Comparison of ENCODE assay signal across 16 cellular contexts in genomic region chr1:77990629-77991204, GRCh38. TPM values are rescaled to one million over a fixed set of nuclear protein-coding genes. Genes with fewer than 3 reads are reported as not detected.
DNase-seq lines count a peak whose midpoint lies in the region; ATAC-seq, FAIRE-seq and TF ChIP-seq lines count a peak whose summit lies in the region.
"Had no signal": no experiment of that assay in that cellular context is flagged by ENCODE, and none has a peak within 500 bp of the region (broad histone marks: within the 10 kb centered on the region; RNA-seq: fewer than 3 reads in every experiment).

No MANE protein-coding gene starts in this region.

- no peak overlapping the region for H2AFZ ChIP-seq in HepG2 (ENCODE audit: low read length)

- no peak for TF ChIP-seq RAD21 in HepG2 (CRISPR knock-in tag; IDR thresholded peaks at IDR 0.05)

- ATAC-seq in activated CD4-positive, CD25-positive, alpha-beta regulatory T cell treated with anti-CD3 and anti-CD28 coated beads, Interleukin-2, amount 50 U/mL, for 24 hours: peak; percentile 25 to 30
- ATAC-seq in HepG2 (peak; percentile 51; the same call in 2 of the 3 replicates), right lobe of liver (no peak), esophagus mucosa (peak; percentile 71)
- ATAC-seq in CD8-positive, alpha-beta T cell: no peak

- H3K4me3 ChIP-seq in HepG2 (replicated peaks in 1 of 3; ENCODE audit: insufficient read depth in 1 of 3, low read depth in 2 of 3, low read length in 3 of 3) (no peak overlapping the region), right lobe of liver (no peak overlapping the region)
- no peak overlapping the region for H3K4me3 ChIP-seq in CD8-positive, alpha-beta T cell (ENCODE audit: low read depth, low read length)
- H3K4me3 ChIP-seq: BLaER1 had no signal

- H3K79me2 ChIP-seq in HepG2 (ENCODE audit: insufficient read depth, low read length): no peaks in the 10 kb centered on the region

- no peak overlapping the region for H3K4me3 Mint-ChIP-seq in CD8-positive, alpha-beta T cell
- H3K4me3 Mint-ChIP-seq: H9 had no signal

- no peak for DNase-seq in activated CD4-positive, CD25-positive, alpha-beta regulatory T cell treated with anti-CD3 and anti-CD28 coated beads, Interleukin-2, amount 50 U/mL, for 72 hours
- no peak for DNase-seq in HepG2 (ENCODE audit: low spot score)
- DNase-seq in right lobe of liver: no peak
- no peak for DNase-seq in mesenteric fat pad (ENCODE audit: low spot score)
- DNase-seq in CD8-positive, alpha-beta T cell: no peak
- DNase-seq: 8988T, AML-193, DMS53, GF-D8, GOT3, H9, IMR-90 had no signal

- TF ChIP-seq POLR2A in HepG2 (IDR thresholded peaks at IDR 0.05; ENCODE audit: insufficient read depth in 1 of 2, low read depth in 2 of 2, low read length in 2 of 2) (no peak), right lobe of liver (IDR thresholded peaks at IDR 0.05) (no peak)

- intact Hi-C loops in HepG2 (cut with micrococcal nuclease; ENCODE audit: unreplicated experiment) (loop anchor here (2.0 kb wide), 1 partner anchor 14 kb away; the partner anchor contains the start of gene DNAJB4), right lobe of liver (cut with DNase I) (no loop called here)
- intact Hi-C loops in CD8-positive, alpha-beta T cell (cut with DNase I, micrococcal nuclease): no loop called here

- no peak for FAIRE-seq in HepG2 (lab: Jason Lieb, UNC)
- FAIRE-seq: GM18507 had no signal

- CTCF ChIA-PET in HepG2 (lab: Yijun Ruan, JAX; ENCODE audit: low intra/inter-chr PET ratio, low total read pairs): no interaction called here
- CTCF ChIA-PET in CD8-positive, alpha-beta T cell (lab: Charles Lee): interaction anchor here (0.6 kb wide), 1 partner anchor 14 kb away, joined by 3 read pairs; no protein-coding TSS in a partner anchor

- H3K9ac ChIP-seq in HepG2 (ENCODE audit: insufficient read depth, low read depth, low read length): no peak overlapping the region
- H3K9ac ChIP-seq: BLaER1 had no signal

- H3K27me3 ChIP-seq in HepG2 (ENCODE audit: control insufficient read depth in 1 of 2, insufficient read depth in 2 of 2, low read length in 2 of 2) (no peaks in the 10 kb centered on the region), right lobe of liver (no peaks in the 10 kb centered on the region)
- H3K27me3 ChIP-seq in CD8-positive, alpha-beta T cell (ENCODE audit: insufficient read depth, low read length): no peaks in the 10 kb centered on the region
- H3K27me3 ChIP-seq: BLaER1 had no signal

- no peak for TF ChIP-seq CTCF in HepG2 (CRISPR knock-in tag; IDR thresholded peaks at IDR 0.05)
- TF ChIP-seq CTCF in right lobe of liver (IDR thresholded peaks at IDR 0.05): no peak
- TF ChIP-seq CTCF in CD8-positive, alpha-beta T cell (IDR thresholded peaks at IDR 0.05): no peak

- no peak overlapping the region for H3K27ac Mint-ChIP-seq in CD8-positive, alpha-beta T cell

- TF ChIP-seq EP300 in HepG2 (IDR thresholded peaks at IDR 0.05; ENCODE audit: low read depth in 2 of 2, low read length in 2 of 2) (no peak), HepG2 (CRISPR knock-in tag; IDR thresholded peaks at IDR 0.05; ENCODE audit: borderline replicate concordance) (no peak)

- no peaks in the 10 kb centered on the region; the same call in 1 of the 2 replicates for H4K20me1 ChIP-seq in HepG2 (ENCODE audit: insufficient read depth, low read length)
- H4K20me1 ChIP-seq: BLaER1 had no signal

- H3K4me1 ChIP-seq in HepG2 (ENCODE audit: insufficient read depth, low read length) (peaks cover 38% of the 10 kb centered on the region), right lobe of liver (no peaks in the 10 kb centered on the region)
- no peaks in the 10 kb centered on the region for H3K4me1 ChIP-seq in CD8-positive, alpha-beta T cell (ENCODE audit: insufficient read depth, low read length)
- H3K4me1 ChIP-seq: BLaER1 had no signal

- H3K27ac ChIP-seq in HepG2 (ENCODE audit: extremely low read length, insufficient read depth, low read length) (peak overlapping the region; percentile 17), right lobe of liver (no peak overlapping the region)
- no peak overlapping the region for H3K27ac ChIP-seq in CD8-positive, alpha-beta T cell (ENCODE audit: low read depth, low read length)
- H3K27ac ChIP-seq: BLaER1 had no signal

- H3K9me3 ChIP-seq in HepG2 (ENCODE audit: low read length) (no peaks in the 10 kb centered on the region), right lobe of liver (no peaks in the 10 kb centered on the region)
- no peaks in the 10 kb centered on the region for H3K9me3 ChIP-seq in CD8-positive, alpha-beta T cell (ENCODE audit: low read length)

- in situ Hi-C loops in HepG2 (cut with HindIII; ENCODE audit: extremely low pct_ligation_motif_present, low pct_unique_long_range_greater_than_20kb): no loop called here

- H3K36me3 Mint-ChIP-seq in CD8-positive, alpha-beta T cell: peaks cover 16% of the 10 kb centered on the region

- no peaks in the 10 kb centered on the region for H3K27me3 Mint-ChIP-seq in CD8-positive, alpha-beta T cell (ENCODE audit: low read depth)

- POLR2A ChIA-PET in HepG2 (lab: Yijun Ruan, JAX): interaction anchor here (1.1 to 2.5 kb wide), 4 partner anchors 9 to 13 kb away, joined by 3 to 14 read pairs (median 7); partner anchors contain the start of genes DNAJB4 and FUBP1
- POLR2A ChIA-PET in CD8-positive, alpha-beta T cell (lab: Charles Lee): interaction anchor here (1.4 kb wide), 1 partner anchor 12 kb away, joined by 6 read pairs; the partner anchor contains the start of gene FUBP1

- H3K9me3 Mint-ChIP-seq in CD8-positive, alpha-beta T cell: no peaks in the 10 kb centered on the region
- H3K9me3 Mint-ChIP-seq: H9 had no signal

- no TSS peak for BruUV-seq in HepG2 (replicated peaks; lab: Mats Ljungman, UMichigan)

- no peak overlapping the region for H3K4me2 ChIP-seq in HepG2 (ENCODE audit: low read depth, low read length)
- H3K4me2 ChIP-seq: BLaER1 had no signal

- WGBS in HepG2 (ENCODE audit: low lambda C conversion rate): 74% methylated on average over 3 of the region's 3 CpGs
- 93% methylated on average over 3 of the region's 3 CpGs for WGBS in right lobe of liver (ENCODE audit: insufficient coverage, low coverage, low lambda C conversion rate, missing lambda C conversion rate)

- peaks cover 16% of the 10 kb centered on the region for H3K4me1 Mint-ChIP-seq in CD8-positive, alpha-beta T cell (ENCODE audit: low read depth)

- no peaks in the 10 kb centered on the region for H3K36me3 ChIP-seq in HepG2 (replicated peaks in 1 of 2; ENCODE audit: control insufficient read depth in 1 of 2, insufficient read depth in 2 of 2, low read length in 2 of 2)
- no peaks in the 10 kb centered on the region for H3K36me3 ChIP-seq in right lobe of liver
- peaks cover 4% of the 10 kb centered on the region for H3K36me3 ChIP-seq in CD8-positive, alpha-beta T cell (ENCODE audit: insufficient read depth, low read length)

RNA-seq across cellular contexts. Expression of gene FUBP1, which starts 11.8 kb away (rescaled TPM):
- total RNA-seq in HepG2 (2016; rRNA removed; fragmentation: Illumina TruSeq; extraction: Trizol) (166 and 192 TPM in 2 replicates), right lobe of liver (10 to 100 TPM; 21.7 to 38.5 (median 35.6) TPM), esophagus mucosa (41.9 TPM), mesenteric fat pad (93.6 TPM)
- total RNA-seq in HepG2 (2016; cell fraction: cytosol; rRNA removed; fragmentation: Illumina TruSeq; extraction: Trizol; ENCODE audit: low read depth): 14.8 and 18.6 TPM in 2 replicates
- total RNA-seq in HepG2 (2016; cell fraction: insoluble cytoplasmic fraction; rRNA removed; fragmentation: Illumina TruSeq; extraction: Trizol): 164 and 178 TPM in 2 replicates
- 33.3 and 42.9 TPM in 2 replicates for total RNA-seq in HepG2 (2016; cell fraction: membrane; rRNA removed; fragmentation: Illumina TruSeq; extraction: Trizol)
- total RNA-seq in HepG2 (2016; cell fraction: nucleus; rRNA removed; fragmentation: Illumina TruSeq; extraction: Trizol): 243 and 259 TPM in 2 replicates
- polyA plus RNA-seq in HepG2 (2011; rRNA removed): 97.5 and 98.1 TPM in 2 replicates
- polyA plus RNA-seq in HepG2 (2011; cell fraction: cytosol; rRNA removed): 50.6 and 52.7 TPM in 2 replicates
- polyA plus RNA-seq in HepG2 (2011; cell fraction: nucleus; rRNA removed): 159 and 189 TPM in 2 replicates
- polyA plus RNA-seq in HepG2 (2012): 106 and 122 TPM in 2 replicates
- polyA plus RNA-seq in HepG2 (2016; cell fraction: cytosol; fragmentation: Illumina TruSeq; extraction: Trizol; ENCODE audit: low read depth): 6.8 and 8.4 TPM in 2 replicates
- 165 and 171 TPM in 2 replicates for polyA plus RNA-seq in HepG2 (2016; cell fraction: insoluble cytoplasmic fraction; fragmentation: Illumina TruSeq; extraction: Trizol; ENCODE audit: low read depth)
- polyA plus RNA-seq in HepG2 (2016; cell fraction: membrane; fragmentation: Illumina TruSeq; extraction: Trizol; ENCODE audit: low read depth): 18.5 and 22.5 TPM in 2 replicates
- 212 and 220 TPM in 2 replicates for polyA plus RNA-seq in HepG2 (2016; cell fraction: nucleus; fragmentation: Illumina TruSeq; extraction: Trizol; ENCODE audit: insufficient read depth, low read depth)
- polyA minus RNA-seq in HepG2 (2011; rRNA and poly(A)+ RNA removed; ENCODE audit: low replicate concordance): 143 and 421 TPM in 2 replicates
- 53.6 and 56.2 TPM in 2 replicates for polyA minus RNA-seq in HepG2 (2011; cell fraction: cytosol; rRNA and poly(A)+ RNA removed)
- 426 and 458 TPM in 2 replicates for polyA minus RNA-seq in HepG2 (2011; cell fraction: nucleus; rRNA and poly(A)+ RNA removed)
- 100 to 1,000 TPM; 212 to 217 TPM for total RNA-seq in CD8-positive, alpha-beta T cell

RNA-seq across cellular contexts. Expression of gene DNAJB4, which starts 14.0 kb away (rescaled TPM):
- total RNA-seq in HepG2 (2016; rRNA removed; fragmentation: Illumina TruSeq; extraction: Trizol): 18.6 and 25.7 TPM in 2 replicates
- 2.7 and 3.0 TPM in 2 replicates for total RNA-seq in HepG2 (2016; cell fraction: cytosol; rRNA removed; fragmentation: Illumina TruSeq; extraction: Trizol; ENCODE audit: low read depth)
- 16.9 and 25.9 TPM in 2 replicates for total RNA-seq in HepG2 (2016; cell fraction: insoluble cytoplasmic fraction; rRNA removed; fragmentation: Illumina TruSeq; extraction: Trizol)
- 5.7 and 9.7 TPM in 2 replicates for total RNA-seq in HepG2 (2016; cell fraction: membrane; rRNA removed; fragmentation: Illumina TruSeq; extraction: Trizol)
- total RNA-seq in HepG2 (2016; cell fraction: nucleus; rRNA removed; fragmentation: Illumina TruSeq; extraction: Trizol): 14.1 and 15.4 TPM in 2 replicates
- polyA plus RNA-seq in HepG2 (2011; rRNA removed): 3.0 and 4.4 TPM in 2 replicates
- polyA plus RNA-seq in HepG2 (2011; cell fraction: cytosol; rRNA removed): 2.3 and 2.8 TPM in 2 replicates
- 4.2 and 4.7 TPM in 2 replicates for polyA plus RNA-seq in HepG2 (2011; cell fraction: nucleus; rRNA removed)
- 9.3 and 9.6 TPM in 2 replicates for polyA plus RNA-seq in HepG2 (2012)
- polyA plus RNA-seq in HepG2 (2016; cell fraction: cytosol; fragmentation: Illumina TruSeq; extraction: Trizol; ENCODE audit: low read depth): 0.76 and 1.0 TPM in 2 replicates
- 17.4 and 17.8 TPM in 2 replicates for polyA plus RNA-seq in HepG2 (2016; cell fraction: insoluble cytoplasmic fraction; fragmentation: Illumina TruSeq; extraction: Trizol; ENCODE audit: low read depth)
- polyA plus RNA-seq in HepG2 (2016; cell fraction: membrane; fragmentation: Illumina TruSeq; extraction: Trizol; ENCODE audit: low read depth): 2.1 and 2.3 TPM in 2 replicates
- 14.1 and 15.4 TPM in 2 replicates for polyA plus RNA-seq in HepG2 (2016; cell fraction: nucleus; fragmentation: Illumina TruSeq; extraction: Trizol; ENCODE audit: insufficient read depth, low read depth)
- 3.2 and 9.2 TPM in 2 replicates for polyA minus RNA-seq in HepG2 (2011; rRNA and poly(A)+ RNA removed; ENCODE audit: low replicate concordance)
- polyA minus RNA-seq in HepG2 (2011; cell fraction: cytosol; rRNA and poly(A)+ RNA removed): 5.0 and 5.2 TPM in 2 replicates
- polyA minus RNA-seq in HepG2 (2011; cell fraction: nucleus; rRNA and poly(A)+ RNA removed): 15.8 and 16.3 TPM in 2 replicates
- total RNA-seq in right lobe of liver: 10 to 100 TPM; 10.9 to 21.7 (median 14.4) TPM
- 11.3 TPM for total RNA-seq in esophagus mucosa
- 25.2 TPM for total RNA-seq in mesenteric fat pad
- 10 to 100 TPM; 13.3 to 13.4 TPM for total RNA-seq in CD8-positive, alpha-beta T cell

RNA-seq across cellular contexts. Expression of gene GIPC2, which starts 55.0 kb away (rescaled TPM):
- total RNA-seq in HepG2 (2016; rRNA removed; fragmentation: Illumina TruSeq; extraction: Trizol) (21.6 and 39.7 TPM in 2 replicates), right lobe of liver (1 to 10 TPM; 4.7 to 9.8 (median 7.0) TPM), esophagus mucosa (1.8 TPM), mesenteric fat pad (2.7 TPM)
- 2.0 and 2.2 TPM in 2 replicates for total RNA-seq in HepG2 (2016; cell fraction: cytosol; rRNA removed; fragmentation: Illumina TruSeq; extraction: Trizol; ENCODE audit: low read depth)
- total RNA-seq in HepG2 (2016; cell fraction: insoluble cytoplasmic fraction; rRNA removed; fragmentation: Illumina TruSeq; extraction: Trizol): 22.5 and 39.5 TPM in 2 replicates
- 8.3 and 9.4 TPM in 2 replicates for total RNA-seq in HepG2 (2016; cell fraction: membrane; rRNA removed; fragmentation: Illumina TruSeq; extraction: Trizol)
- 21.2 and 21.7 TPM in 2 replicates for total RNA-seq in HepG2 (2016; cell fraction: nucleus; rRNA removed; fragmentation: Illumina TruSeq; extraction: Trizol)
- 5.1 and 6.1 TPM in 2 replicates for polyA plus RNA-seq in HepG2 (2011; rRNA removed)
- polyA plus RNA-seq in HepG2 (2011; cell fraction: cytosol; rRNA removed): 2.9 and 4.8 TPM in 2 replicates
- polyA plus RNA-seq in HepG2 (2011; cell fraction: nucleus; rRNA removed): 2.7 and 4.2 TPM in 2 replicates
- polyA plus RNA-seq in HepG2 (2012): 10.6 and 16.9 TPM in 2 replicates
- polyA plus RNA-seq in HepG2 (2016; cell fraction: cytosol; fragmentation: Illumina TruSeq; extraction: Trizol; ENCODE audit: low read depth): 1.9 and 2.2 TPM in 2 replicates
- polyA plus RNA-seq in HepG2 (2016; cell fraction: insoluble cytoplasmic fraction; fragmentation: Illumina TruSeq; extraction: Trizol; ENCODE audit: low read depth): 39.5 and 45.6 TPM in 2 replicates
- 6.7 and 7.1 TPM in 2 replicates for polyA plus RNA-seq in HepG2 (2016; cell fraction: membrane; fragmentation: Illumina TruSeq; extraction: Trizol; ENCODE audit: low read depth)
- 14.6 and 15.7 TPM in 2 replicates for polyA plus RNA-seq in HepG2 (2016; cell fraction: nucleus; fragmentation: Illumina TruSeq; extraction: Trizol; ENCODE audit: insufficient read depth, low read depth)
- polyA minus RNA-seq in HepG2 (2011; rRNA and poly(A)+ RNA removed; ENCODE audit: low replicate concordance): 3.5 TPM in 1 of 2 replicates, not detected in the other
- 6.9 and 7.6 TPM in 2 replicates for polyA minus RNA-seq in HepG2 (2011; cell fraction: cytosol; rRNA and poly(A)+ RNA removed)
- 27.6 and 32.6 TPM in 2 replicates for polyA minus RNA-seq in HepG2 (2011; cell fraction: nucleus; rRNA and poly(A)+ RNA removed)
- under 1 TPM in 1 of 2 experiments, not detected in 1; 0.08 TPM for total RNA-seq in CD8-positive, alpha-beta T cell

Comparison
In these comparisons a context has a peak if more than half of its experiments do, and no peak if none do; other contexts are left out.
1. ATAC-seq: peak in activated CD4-positive, CD25-positive, alpha-beta regulatory T cell treated with anti-CD3 and anti-CD28 coated beads, Interleukin-2, amount 50 U/mL, for 24 hours (2 of 2), HepG2 (single experiment) and esophagus mucosa (single experiment); none in right lobe of liver (0 of 4) and CD8-positive, alpha-beta T cell (single experiment).